ENCODE assay signal across 26 cellular contexts in genomic region chr1:176617881-176618280, GRCh38.
"Had no signal": no experiment of that assay in that cellular context is flagged by ENCODE, and none has a peak within 500 bp of the region (broad histone marks: within the 10 kb centered on the region; RNA-seq: fewer than 3 reads in every experiment).

No MANE protein-coding gene starts in this region.

- H3K27ac ChIP-seq: coronary artery, esophagus squamous epithelium, heart right ventricle, lower lobe of right lung, sigmoid colon, thoracic aorta, upper lobe of right lung had no signal

- H3K4me1 ChIP-seq: esophagus squamous epithelium, heart right ventricle, lower lobe of right lung, sigmoid colon, upper lobe of right lung had no signal

- H3K4me3 ChIP-seq: coronary artery, esophagus squamous epithelium, heart right ventricle, lower lobe of right lung, sigmoid colon, thoracic aorta, upper lobe of right lung had no signal

- ATAC-seq: heart right ventricle, left lobe of liver, lower lobe of right lung, upper lobe of right lung had no signal

- H3K27me3 ChIP-seq: esophagus squamous epithelium, heart right ventricle, sigmoid colon, upper lobe of right lung had no signal

- H3K9me3 ChIP-seq: esophagus squamous epithelium, lower lobe of right lung, sigmoid colon, upper lobe of right lung had no signal

- DNase-seq: activated CD4-positive, alpha-beta T cell treated with anti-CD3 and anti-CD28 coated beads for 4 hours; activated CD4-positive, alpha-beta T cell treated with anti-CD3 and anti-CD28 coated beads, Interleukin-2, amount 50 U/mL, for 48 hours; activated CD4-positive, CD25-positive, alpha-beta regulatory T cell; activated CD8-positive, alpha-beta memory T cell treated with anti-CD3 and anti-CD28 coated beads, Interleukin-2, amount 50 U/mL, for 48 hours; activated effector memory CD4-positive, alpha-beta T cell treated with Interleukin-2 at 50 U/mL for 16 hours; activated naive CD4-positive, alpha-beta T cell treated with anti-CD3 and anti-CD28 coated beads for 36 hours; activated naive CD8-positive, alpha-beta T cell treated with anti-CD3 and anti-CD28 coated beads, Interleukin-2, amount 10 ng/mL, durations not matched to agents 7 days and 5 days; activated T-cell treated with anti-CD3 and anti-CD28 coated beads, Interleukin-2, amount 50 U/mL, for 48 hours; amniotic stem cell; cerebellar nuclear complex; endodermal cell; esophagus squamous epithelium; foreskin fibroblast; heart right ventricle; kidney; lower lobe of right lung; naive B cell; occipital lobe; posterior cingulate gyrus; sigmoid colon; stimulated activated CD4-positive, alpha-beta T cell treated with anti-CD3 and anti-CD28 coated beads, Interleukin-4, amount 100 ng/mL, for 1 hour; stimulated activated naive CD4-positive, alpha-beta T cell treated with Interleukin-2 at 50 U/mL for 16 hours; upper lobe of right lung had no signal

- H3K36me3 ChIP-seq: esophagus squamous epithelium, heart right ventricle, lower lobe of right lung, sigmoid colon, thoracic aorta, upper lobe of right lung had no signal
